Comparison of ENCODE assay signal across 14 cellular contexts in genomic region chr11:23006730-23007129, GRCh38.
DNase-seq lines count a peak whose midpoint lies in the region; ATAC-seq and TF ChIP-seq lines count a peak whose summit lies in the region.
"Had no signal": no experiment of that assay in that cellular context is flagged by ENCODE, and none has a peak within 500 bp of the region (broad histone marks: within the 10 kb centered on the region; RNA-seq: fewer than 3 reads in every experiment).

No MANE protein-coding gene starts in this region.

- H2BK120ac ChIP-seq in IMR-90 (ENCODE audit: low read depth, low read length), result no peak overlapping the region

- no peak overlapping the region for H4K5ac ChIP-seq in IMR-90 (ENCODE audit: low read depth, low read length)

- H3K79me1 ChIP-seq in IMR-90 (ENCODE audit: low read depth in 1 of 2, low read length in 2 of 2), result no peaks in the 10 kb centered on the region

- no peak overlapping the region for H4K91ac ChIP-seq in IMR-90 (ENCODE audit: insufficient read depth, low read depth, low read length)

- no peak overlapping the region for H3K9ac ChIP-seq in IMR-90 (ENCODE audit: low read depth, low read length)
- H3K9ac ChIP-seq: BLaER1 treated with 17β-estradiol and CSF1 and Interleukin-3, amounts not matched to agents 10 nM and 100 nM had no signal

- H3K27me3 ChIP-seq in ACC112 (ENCODE audit: insufficient read depth, low read length) (no peaks in the 10 kb centered on the region), IMR-90 (ENCODE audit: control insufficient read depth, insufficient read depth, low read length) (no peaks in the 10 kb centered on the region), hepatocyte (no peaks in the 10 kb centered on the region)
- H3K27me3 ChIP-seq: BLaER1 treated with 17β-estradiol and CSF1 and Interleukin-3, amounts not matched to agents 10 nM and 100 nM had no signal

- peak overlapping the region; percentile 50; the same call in 1 of the 2 replicates for H3K4me2 ChIP-seq in IMR-90 (ENCODE audit: low read depth, low read length)
- peak overlapping the region; percentile 44 for H3K4me2 ChIP-seq in hepatocyte
- H3K4me2 ChIP-seq: BLaER1 treated with 17β-estradiol and CSF1 and Interleukin-3, amounts not matched to agents 10 nM and 100 nM had no signal

- TF ChIP-seq CTCF in IMR-90 (conservative IDR thresholded peaks at IDR 0.05; ENCODE audit: low read depth, low read length), result no peak
- TF ChIP-seq CTCF in hepatocyte (IDR thresholded peaks at IDR 0.05; ENCODE audit: poor library complexity), result no peak

- H2AFZ ChIP-seq in ACC112 (ENCODE audit: low read length, unreplicated experiment) (peak overlapping the region; percentile 25), IMR-90 (replicated peaks; ENCODE audit: low read length, poor library complexity) (no peak overlapping the region), hepatocyte (peak overlapping the region; percentile 12)

- H3K9me3 ChIP-seq in IMR-90 (ENCODE audit: control insufficient read depth, insufficient read depth, low read length) (peaks cover 12% of the 10 kb centered on the region), hepatocyte (ENCODE audit: low read depth) (no peaks in the 10 kb centered on the region)

- H3K4me1 ChIP-seq in ACC112 (ENCODE audit: control insufficient read depth, insufficient read depth, low read length, unreplicated experiment) (no peaks in the 10 kb centered on the region), IMR-90 (ENCODE audit: control insufficient read depth, insufficient read depth, low read length) (peaks cover 2% of the 10 kb centered on the region; the same call in 1 of the 2 replicates), hepatocyte (ENCODE audit: insufficient read depth) (no peaks in the 10 kb centered on the region)

- no peaks in the 10 kb centered on the region for H3K9me1 ChIP-seq in IMR-90 (ENCODE audit: insufficient read depth, low read length)

- WGBS in IMR-90 (ENCODE audit: extremely low coverage in 2 of 2, insufficient read length in 1 of 2), 2 experiments, result no CpG with 5 or more reads among the region's 4 CpGs
- 31% methylated on average over 4 of the region's 4 CpGs for WGBS in hepatocyte (ENCODE audit: low lambda C conversion rate, missing lambda C conversion rate)

- H3K4ac ChIP-seq in IMR-90 (ENCODE audit: low read depth, low read length), result no peak overlapping the region

- no peak overlapping the region for H3K23ac ChIP-seq in IMR-90 (ENCODE audit: low read depth, low read length)

- H4K8ac ChIP-seq in IMR-90 (ENCODE audit: low read depth in 2 of 2, low read length in 2 of 2), result no peak overlapping the region

- in situ Hi-C loops in IMR-90 (cut with MboI; ENCODE audit: low sequenced_read_pairs), result loop anchor here (25.0 kb wide), 1 partner anchor 1381 kb away; no protein-coding TSS in a partner anchor

- H3K79me2 ChIP-seq in ACC112 (ENCODE audit: control insufficient read depth, insufficient read depth, low read length, unreplicated experiment), result no peaks in the 10 kb centered on the region
- no peaks in the 10 kb centered on the region for H3K79me2 ChIP-seq in hepatocyte

- CTCF ChIA-PET in IMR-90 (lab: Yijun Ruan, JAX), result interaction anchor here (0.6 kb wide), 1 partner anchor 14 kb away, joined by 3 read pairs; no protein-coding TSS in a partner anchor

- ATAC-seq in IMR-90 (ENCODE audit: low read depth), result peak; percentile 83
- ATAC-seq: CD8-positive, alpha-beta T cell had no signal

- peak overlapping the region; percentile 39 for H2BK5ac ChIP-seq in IMR-90 (ENCODE audit: low read depth, low read length, poor library complexity, severe bottlenecking)

- no peak overlapping the region for H3K18ac ChIP-seq in IMR-90 (ENCODE audit: low read depth, low read length)

- no peaks in the 10 kb centered on the region for H3K36me3 ChIP-seq in ACC112 (ENCODE audit: insufficient read depth, low read length)
- H3K36me3 ChIP-seq in IMR-90 (ENCODE audit: control insufficient read depth, insufficient read depth, low read length), result no peaks in the 10 kb centered on the region
- H3K36me3 ChIP-seq in hepatocyte (replicated peaks; ENCODE audit: insufficient read depth, low read depth), result no peaks in the 10 kb centered on the region
- H3K36me3 ChIP-seq: BLaER1 treated with 17β-estradiol and CSF1 and Interleukin-3, amounts not matched to agents 10 nM and 100 nM had no signal

- intact Hi-C loops in IMR-90 (cut with micrococcal nuclease), result no loop called here

- DNase-seq in IMR-90, result peak; percentile 70
- no peak for DNase-seq in hepatocyte (ENCODE audit: low spot score)
- no peak for DNase-seq in NCI-H146 treated with DMSO at 0.1 percent for 48 hours (lab: John Stamatoyannopoulos, UW; ENCODE audit: unreplicated experiment)
- DNase-seq in 8988T, result no peak
- DNase-seq: Caco-2; Calu3; CD4-positive, alpha-beta T cell; CD8-positive, alpha-beta T cell; DMS79 treated with DMSO at 0.1 percent for 48 hours; GF-D8 had no signal

- no TSS peak for BruUV-seq in IMR-90 (replicated peaks; lab: Mats Ljungman, UMichigan)

- H3K4me3 ChIP-seq in ACC112 (ENCODE audit: low read depth, low read length), result no peak overlapping the region
- no peak overlapping the region for H3K4me3 ChIP-seq in IMR-90 (ENCODE audit: insufficient read depth, low read depth, low read length)
- no peak overlapping the region for H3K4me3 ChIP-seq in hepatocyte
- H3K4me3 ChIP-seq: BLaER1 treated with 17β-estradiol and CSF1 and Interleukin-3, amounts not matched to agents 10 nM and 100 nM had no signal

- no peaks in the 10 kb centered on the region for H3K9me2 ChIP-seq in hepatocyte (replicated peaks; ENCODE audit: insufficient read depth)

- H2BK15ac ChIP-seq in IMR-90 (ENCODE audit: low read depth, low read length), result no peak overlapping the region

- no peaks in the 10 kb centered on the region for H4K20me1 ChIP-seq in IMR-90 (ENCODE audit: insufficient read depth, low read length)
- no peaks in the 10 kb centered on the region for H4K20me1 ChIP-seq in hepatocyte (ENCODE audit: insufficient read depth, poor library complexity, severe bottlenecking)
- H4K20me1 ChIP-seq: BLaER1 treated with 17β-estradiol and CSF1 and Interleukin-3, amounts not matched to agents 10 nM and 100 nM had no signal

- POLR2A ChIA-PET in IMR-90 (lab: Charles Lee; ENCODE audit: unreplicated experiment), result no interaction called here

- no peak overlapping the region for H2BK20ac ChIP-seq in IMR-90 (ENCODE audit: low read depth, low read length)

- H3K14ac ChIP-seq in IMR-90 (replicated peaks; ENCODE audit: low read depth, low read length), result no peak overlapping the region

- no peak for TF ChIP-seq POLR2A in IMR-90 (IDR thresholded peaks at IDR 0.05; ENCODE audit: low read depth, low read length)

- no peak overlapping the region for H3K56ac ChIP-seq in IMR-90 (ENCODE audit: extremely low read depth, insufficient read depth, low read length)

- dilution Hi-C loops in IMR-90 (cut with HindIII; ENCODE audit: low sequenced_read_pairs, unreplicated experiment), result no loop called here

- TF ChIP-seq RAD21 in IMR-90 (IDR thresholded peaks at IDR 0.05; ENCODE audit: low read length), result no peak

- H2AK5ac ChIP-seq in IMR-90 (ENCODE audit: low read depth, low read length), result no peak overlapping the region

- no peak overlapping the region for H2AK9ac ChIP-seq in IMR-90 (replicated peaks; ENCODE audit: low read depth, low read length, poor library complexity)

- H3K27ac ChIP-seq in ACC112 (ENCODE audit: low read depth, low read length), result no peak overlapping the region
- no peak overlapping the region for H3K27ac ChIP-seq in IMR-90 (ENCODE audit: insufficient read depth, low read length)
- H3K27ac ChIP-seq in hepatocyte, result no peak overlapping the region
- H3K27ac ChIP-seq: 22Rv1; BLaER1 treated with 17β-estradiol and CSF1 and Interleukin-3, amounts not matched to agents 10 nM and 100 nM; C4-2B had no signal

TF ChIP-seq in IMR-90, 13 proteins besides CTCF, POLR2A, EP300 and RAD21:
- TF ChIP-seq MAZ (IDR thresholded peaks at IDR 0.05; ENCODE audit: borderline replicate concordance, low read depth, low read length), result no peak
- no peak for TF ChIP-seq CHD1 (IDR thresholded peaks at IDR 0.05; ENCODE audit: low read depth, low read length)
- TF ChIP-seq RCOR1 (IDR thresholded peaks at IDR 0.05; ENCODE audit: insufficient replicate concordance, low read length), result no peak
- no peak for TF ChIP-seq RFX5 (IDR thresholded peaks at IDR 0.05; ENCODE audit: low read depth, low read length)
- TF ChIP-seq CEBPB (IDR thresholded peaks at IDR 0.05; ENCODE audit: low read depth, low read length), result no peak
- no peak for TF ChIP-seq MAFK (IDR thresholded peaks at IDR 0.05; ENCODE audit: low read depth, low read length)
- TF ChIP-seq FOS (IDR thresholded peaks at IDR 0.05; ENCODE audit: low read depth, low read length), result no peak
- TF ChIP-seq USF2 (IDR thresholded peaks at IDR 0.05; ENCODE audit: low read depth, low read length), result no peak
- no peak for TF ChIP-seq SMC3 (IDR thresholded peaks at IDR 0.05; ENCODE audit: low read depth, low read length)
- TF ChIP-seq MXI1 (IDR thresholded peaks at IDR 0.05; ENCODE audit: borderline replicate concordance, low read depth, low read length), result no peak
- no peak for TF ChIP-seq NFE2L2 (IDR thresholded peaks at IDR 0.05; ENCODE audit: low read depth, low read length)
- no peak for TF ChIP-seq ELK1 (IDR thresholded peaks at IDR 0.05; ENCODE audit: borderline replicate concordance, low read depth, low read length)
- TF ChIP-seq BHLHE40 (IDR thresholded peaks at IDR 0.05; ENCODE audit: low read depth, low read length), result no peak
